In genomic region chr7:76292206-76292573, GRCh38 we compare ENCODE assay signal across 9 cellular contexts. TPM values are rescaled to one million over a fixed set of nuclear protein-coding genes. Genes with fewer than 3 reads are reported as not detected.
DNase-seq lines count a peak whose midpoint lies in the region; ATAC-seq and TF ChIP-seq lines count a peak whose summit lies in the region.
"Had no signal": no experiment of that assay in that cellular context is flagged by ENCODE, and none has a peak within 500 bp of the region (broad histone marks: within the 10 kb centered on the region; RNA-seq: fewer than 3 reads in every experiment).

No MANE protein-coding gene starts in this region.

- no peaks in the 10 kb centered on the region for H4K20me1 ChIP-seq in MM.1S (ENCODE audit: insufficient read depth, low read length)

- H3F3A ChIP-seq in MM.1S (ENCODE audit: insufficient read depth, low read length) = no peaks in the 10 kb centered on the region

- H3K79me2 ChIP-seq in MM.1S (ENCODE audit: low read length) = no peaks in the 10 kb centered on the region

- H3K27me3 ChIP-seq in Caco-2 (replicated peaks; ENCODE audit: control insufficient read depth, insufficient read depth, low read length) (no peaks in the 10 kb centered on the region), MM.1S (replicated peaks; ENCODE audit: insufficient read depth, low read length) (peaks cover 2% of the 10 kb centered on the region; the same call in 1 of the 2 replicates), neuron (ENCODE audit: insufficient read depth, low read length) (no peaks in the 10 kb centered on the region)

- TF ChIP-seq CTCF in Caco-2 (IDR thresholded peaks at IDR 0.05; ENCODE audit: insufficient read depth in 1 of 2, low read depth in 1 of 2, low read length in 1 of 2, severe bottlenecking in 1 of 2, unreplicated experiment in 1 of 2) (no peak), MM.1S (IDR thresholded peaks at IDR 0.05; ENCODE audit: low read length) (no peak), coronary artery (IDR thresholded peaks at IDR 0.05) (no peak)

- peak overlapping the region; percentile 36 for H3K27ac Mint-ChIP-seq in Caco-2 (ENCODE audit: unreplicated experiment)

- DNase-seq in Caco-2 (no peak), MM.1S (no peak), coronary artery (ENCODE audit: low spot score) (no peak), NCI-H187 treated with DMSO at 0.1 percent for 48 hours (lab: John Stamatoyannopoulos, UW) (no peak), NCI-H2081 (lab: John Stamatoyannopoulos, UW) (no peak), HPDE6-E6E7 (ENCODE audit: extremely low spot score) (no peak)

- H3K4me1 ChIP-seq in Caco-2 (peaks cover 37% of the 10 kb centered on the region), MM.1S (ENCODE audit: low read length) (peaks cover 8% of the 10 kb centered on the region), neuron (ENCODE audit: insufficient read depth, low read length) (peaks cover 16% of the 10 kb centered on the region)

- no peak for ATAC-seq in HG02678 (IDR thresholded peaks at IDR 0.05; ENCODE audit: unreplicated experiment)

- H3K36me3 ChIP-seq in Caco-2 (ENCODE audit: control insufficient read depth, insufficient read depth, low read length) (no peaks in the 10 kb centered on the region), MM.1S (replicated peaks; ENCODE audit: insufficient read depth, low read length) (no peaks in the 10 kb centered on the region), neuron (ENCODE audit: insufficient read depth, low read length) (no peaks in the 10 kb centered on the region)

- POLR2A ChIA-PET in Caco-2 (lab: Charles Lee) = no interaction called here

- peak overlapping the region; percentile 18; the same call in 1 of the 2 replicates for H3K4me3 ChIP-seq in Caco-2 (ENCODE audit: low read depth, low read length)
- no peak overlapping the region for H3K4me3 ChIP-seq in MM.1S (ENCODE audit: low read length)
- H3K4me3 ChIP-seq in coronary artery = peak overlapping the region; percentile 63
- peak overlapping the region; percentile 32 for H3K4me3 ChIP-seq in neuron (ENCODE audit: low read length)

- H3K9ac ChIP-seq in MM.1S (ENCODE audit: low read length) = no peak overlapping the region

- H3K9me2 ChIP-seq in MM.1S (replicated peaks; ENCODE audit: insufficient read depth, low read length) = no peaks in the 10 kb centered on the region

- CTCF ChIA-PET in Caco-2 (lab: Charles Lee) = interaction anchor here (0.6 to 2.5 kb wide), 7 partner anchors 10 to 71 kb away, joined by 3 to 22 read pairs (median 5); partner anchors contain the start of gene HSPB1

- peak overlapping the region; percentile 39; the same call in 1 of the 2 replicates for H3K4me2 ChIP-seq in MM.1S (ENCODE audit: low read depth, low read length)

- intact Hi-C loops in Caco-2 (cut with micrococcal nuclease; ENCODE audit: unreplicated experiment) = loop anchor here (5.0 kb wide), 1 partner anchor 65 kb away; the partner anchor contains the start of gene YWHAG

- no peaks in the 10 kb centered on the region for H3K9me3 ChIP-seq in Caco-2
- H3K9me3 ChIP-seq in MM.1S (replicated peaks; ENCODE audit: insufficient read depth, low read length) = no peaks in the 10 kb centered on the region
- no peaks in the 10 kb centered on the region for H3K9me3 ChIP-seq in neuron (ENCODE audit: low read length)

- no peaks in the 10 kb centered on the region for H3K27me3 Mint-ChIP-seq in Caco-2 (ENCODE audit: insufficient read depth, unreplicated experiment)
- H3K27me3 Mint-ChIP-seq: central memory CD8-positive, alpha-beta T cell had no signal

- no peak overlapping the region for H3K27ac ChIP-seq in MM.1S (ENCODE audit: low read length)
- H3K27ac ChIP-seq in coronary artery = peak overlapping the region; percentile 95 to 96

- H3K4me1 Mint-ChIP-seq in Caco-2 (ENCODE audit: low read depth, unreplicated experiment) = peaks cover 22% of the 10 kb centered on the region

- H2AFZ ChIP-seq in MM.1S (ENCODE audit: low read length) (0 out of 2 replicates have a peak overlapping the region, but pooled peaks have one; percentile 13), neuron (ENCODE audit: low read depth, low read length) (peak overlapping the region; percentile 78)

- H3K4me3 Mint-ChIP-seq in Caco-2 (ENCODE audit: unreplicated experiment) = peak overlapping the region; percentile 17
- H3K4me3 Mint-ChIP-seq: central memory CD8-positive, alpha-beta T cell had no signal

- H3K9me3 Mint-ChIP-seq in Caco-2 (ENCODE audit: unreplicated experiment) = no peaks in the 10 kb centered on the region
- H3K9me3 Mint-ChIP-seq: central memory CD8-positive, alpha-beta T cell had no signal

- H3K36me3 Mint-ChIP-seq in Caco-2 (ENCODE audit: insufficient read depth, unreplicated experiment) = peaks cover 10% of the 10 kb centered on the region

- TSS peak; percentile 79 for BruUV-seq in Caco-2 (replicated peaks; lab: Mats Ljungman, UMichigan)

RNA-seq across cellular contexts. Expression of gene HSPB1, which starts 10.3 kb away (rescaled TPM):
- total RNA-seq in Caco-2 (2022) = 82.1 and 89.1 TPM in 2 replicates
